8 cellular contexts compared by ENCODE assay signal in the genomic region with DNA sequence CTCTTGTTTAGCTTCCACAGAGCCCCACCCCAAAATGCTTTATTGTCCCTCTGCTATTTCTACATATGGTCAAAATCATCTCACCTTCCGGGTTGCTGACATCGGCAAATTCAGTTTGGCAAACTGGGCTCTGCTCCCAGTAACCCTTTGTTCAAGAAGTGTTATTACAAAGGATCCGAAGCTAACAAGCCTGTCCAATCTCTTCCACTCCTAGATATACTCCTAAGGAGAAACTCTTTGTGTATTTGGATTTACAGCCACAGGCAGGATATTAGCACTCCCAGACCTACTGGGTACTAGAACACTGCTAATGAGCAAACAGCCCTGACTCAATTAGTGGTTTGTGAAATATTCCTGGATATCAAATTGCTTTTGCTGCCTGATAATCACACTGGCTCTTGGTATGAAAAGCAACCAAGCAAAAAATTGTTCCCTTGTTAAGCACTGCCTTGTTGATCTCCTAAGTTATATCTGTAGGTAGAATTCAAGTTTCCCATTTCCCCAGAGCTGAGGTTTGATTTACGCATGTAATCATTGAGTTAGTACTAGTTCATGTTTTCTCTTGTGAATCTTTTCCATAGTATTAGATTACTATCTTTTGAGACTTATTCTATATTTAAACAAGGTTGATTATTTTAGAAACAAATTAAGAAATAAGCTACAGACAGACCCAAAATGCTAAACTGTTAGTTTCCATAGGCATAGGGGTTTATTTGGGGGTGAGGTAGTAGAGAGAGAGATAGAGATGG. TPM values are rescaled to one million over a fixed set of nuclear protein-coding genes. Genes with fewer than 3 reads are reported as not detected.
DNase-seq lines count a peak whose midpoint lies in the region; ATAC-seq and TF ChIP-seq lines count a peak whose summit lies in the region.

No MANE protein-coding gene starts in this region.

- H3K27me3 Mint-ChIP-seq in natural killer cell treated with Interleukin-12 subunit alpha and Interleukin-12 subunit beta and Interleukin-15 and Interleukin-18, amount 100 ng/mL, for 72 hours, result peaks cover 0 to 2% of the 10 kb centered on the region in 2 donors

- H3K4me1 ChIP-seq in Peyer's patch, result no peaks in the 10 kb centered on the region
- no peaks in the 10 kb centered on the region for H3K4me1 ChIP-seq in endocrine pancreas (ENCODE audit: control insufficient read depth, insufficient read depth, low read length)

- H3K27ac ChIP-seq in Peyer's patch, result peak overlapping the region; percentile 14 to 99 (median 54)

- H3K4me1 Mint-ChIP-seq in natural killer cell treated with Interleukin-12 subunit alpha and Interleukin-12 subunit beta and Interleukin-15 and Interleukin-18, amount 100 ng/mL, for 72 hours (ENCODE audit: low read depth in 2 of 2), result peaks cover 13 to 22% of the 10 kb centered on the region in 2 donors

- H3K9me3 ChIP-seq in Peyer's patch (no peaks in the 10 kb centered on the region), endocrine pancreas (ENCODE audit: control insufficient read depth, low read length) (no peaks in the 10 kb centered on the region)

- H3K27me3 ChIP-seq in Peyer's patch (no peaks in the 10 kb centered on the region), endocrine pancreas (ENCODE audit: control insufficient read depth, insufficient read depth, low read length) (no peaks in the 10 kb centered on the region)

- H3K27ac Mint-ChIP-seq in natural killer cell treated with Interleukin-12 subunit alpha and Interleukin-12 subunit beta and Interleukin-15 and Interleukin-18, amount 100 ng/mL, for 72 hours, result peak overlapping the region; percentile 11 to 43

- intact Hi-C loops in left cardiac atrium (cut with DNase I) (loop anchor here (5.0 to 10.0 kb wide), 4 partner anchors 37 to 932 kb away; a partner anchor contains a TSS), Right ventricle myocardium inferior (cut with DNase I) (no loop called here)

- DNase-seq in left cardiac atrium (peak; percentile 27), Right ventricle myocardium inferior (ENCODE audit: missing footprints) (no peak), Peyer's patch (peak in 1 of 3 donors; percentile 73), HPDE6-E6E7 (ENCODE audit: extremely low spot score) (no peak), T-helper 9 cell (no peak)
- no peak for DNase-seq in natural killer cell treated with Interleukin-12 subunit alpha and Interleukin-12 subunit beta and Interleukin-15 and Interleukin-18, amount 100 ng/mL, for 72 hours (ENCODE audit: low spot score)

- peak overlapping the region; percentile 31 for H3K4me3 Mint-ChIP-seq in natural killer cell treated with Interleukin-12 subunit alpha and Interleukin-12 subunit beta and Interleukin-15 and Interleukin-18, amount 100 ng/mL, for 72 hours

- ATAC-seq in left cardiac atrium (no peak), Right ventricle myocardium inferior (no peak), GM21367 (IDR thresholded peaks at IDR 0.05; ENCODE audit: unreplicated experiment) (no peak)
- no peak for ATAC-seq in natural killer cell treated with Interleukin-12 subunit alpha and Interleukin-12 subunit beta and Interleukin-15 and Interleukin-18, amount 100 ng/mL, for 72 hours

- peaks cover 12% of the 10 kb centered on the region for H3K36me3 Mint-ChIP-seq in natural killer cell treated with Interleukin-12 subunit alpha and Interleukin-12 subunit beta and Interleukin-15 and Interleukin-18, amount 100 ng/mL, for 72 hours

- H3K36me3 ChIP-seq in Peyer's patch, result peaks cover 0 to 19% (median 0%) of the 10 kb centered on the region in 3 donors
- H3K36me3 ChIP-seq in endocrine pancreas (ENCODE audit: control insufficient read depth, insufficient read depth, low read length), result peaks cover 20% of the 10 kb centered on the region

- no peak overlapping the region for H3K9ac ChIP-seq in endocrine pancreas (ENCODE audit: control insufficient read depth, insufficient read depth, low read length)

- H3K9me3 Mint-ChIP-seq in natural killer cell treated with Interleukin-12 subunit alpha and Interleukin-12 subunit beta and Interleukin-15 and Interleukin-18, amount 100 ng/mL, for 72 hours, result no peaks in the 10 kb centered on the region

- TF ChIP-seq CTCF in Peyer's patch (IDR thresholded peaks at IDR 0.05), result peak in 2 of 6 experiments; percentile 4 to 12

- H3K4me3 ChIP-seq in Peyer's patch, result peak overlapping the region in 3 of 4 donors; percentile 75 to 98 (median 79)
- peak overlapping the region; percentile 98 for H3K4me3 ChIP-seq in endocrine pancreas (ENCODE audit: control insufficient read depth, insufficient read depth, low read length)

- TF ChIP-seq POLR2A in Peyer's patch (IDR thresholded peaks at IDR 0.05), result peak; percentile 47 to 56

RNA-seq across cellular contexts. Expression of a gene that starts 3.8 kb away (rescaled TPM):
- total RNA-seq in left cardiac atrium, result 10 to 100 TPM; 67.6 to 78.0 TPM
- 64.2 TPM for total RNA-seq in Right ventricle myocardium inferior
- 100 to 1,000 TPM; 158 to 277 (median 208) TPM for total RNA-seq in Peyer's patch
- total RNA-seq in natural killer cell treated with Interleukin-12 subunit alpha and Interleukin-12 subunit beta and Interleukin-15 and Interleukin-18, amount 100 ng/mL, for 72 hours, result 10 to 100 TPM; 62.2 to 90.1 TPM
